Comparison of ENCODE assay signal across 21 cellular contexts in the genomic region with DNA sequence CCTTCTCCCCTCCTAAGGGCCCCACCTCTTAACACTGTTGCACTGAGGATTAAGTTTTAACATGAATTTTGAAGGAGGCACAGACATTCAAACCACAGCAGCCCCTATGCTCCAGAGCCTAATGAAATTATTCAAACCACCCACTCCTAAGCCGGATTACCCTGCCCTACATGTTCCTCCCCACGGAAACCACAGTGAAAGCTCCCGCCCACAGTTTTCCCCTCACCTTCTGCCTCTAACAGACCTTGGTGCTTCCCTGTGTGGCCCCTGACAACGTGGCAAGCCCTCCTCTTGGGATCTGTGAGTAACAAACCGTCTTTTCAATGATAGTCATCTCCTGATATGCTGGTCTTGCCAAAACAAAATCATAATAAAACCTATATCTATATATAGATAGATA.
DNase-seq lines count a peak whose midpoint lies in the region; ATAC-seq, FAIRE-seq and TF ChIP-seq lines count a peak whose summit lies in the region.
"Had no signal": no experiment of that assay in that cellular context is flagged by ENCODE, and none has a peak within 500 bp of the region (broad histone marks: within the 10 kb centered on the region; RNA-seq: fewer than 3 reads in every experiment).

No MANE protein-coding gene starts in this region.

- peaks cover 0 to 2% of the 10 kb centered on the region in 2 experiments; a peak in 3 of 4 replicates for H3K27me3 ChIP-seq in GM12878 (replicated peaks in 1 of 2; ENCODE audit: control insufficient read depth in 2 of 2, insufficient read depth in 2 of 2, low read length in 1 of 2)
- H3K27me3 ChIP-seq: gastrocnemius medialis, thyroid gland had no signal

- POLR2A ChIA-PET in GM12878 (lab: Charles Lee): no interaction called here

- peaks cover 28% of the 10 kb centered on the region for H3K4me1 Mint-ChIP-seq in activated T-cell treated with anti-CD3 and anti-CD28 coated beads, Interleukin-2, amount 50 U/mL, for 24 hours (ENCODE audit: low read depth)
- peaks cover 5% of the 10 kb centered on the region for H3K4me1 Mint-ChIP-seq in osteocyte (ENCODE audit: unreplicated experiment)

- H3K27ac ChIP-seq in GM12878 (ENCODE audit: control insufficient read depth, insufficient read depth): no peak overlapping the region
- H3K27ac ChIP-seq: gastrocnemius medialis, thyroid gland had no signal

- H3K4me3 ChIP-seq in GM12878: no peak overlapping the region
- H3K4me3 ChIP-seq: gastrocnemius medialis, thyroid gland had no signal

- peaks cover 10% of the 10 kb centered on the region for H3K4me1 ChIP-seq in GM12878 (ENCODE audit: control insufficient read depth, insufficient read depth, low read length)
- H3K4me1 ChIP-seq: thyroid gland had no signal

- no peak for FAIRE-seq in GM12878 (lab: Jason Lieb, UNC)
- FAIRE-seq: astrocyte had no signal

- ATAC-seq in GM12878 (no peak), HG03097 (IDR thresholded peaks at IDR 0.05; ENCODE audit: low FRiP score, unreplicated experiment) (no peak)
- ATAC-seq: esophagus mucosa; gastrocnemius medialis; naive thymus-derived CD4-positive, alpha-beta T cell had no signal

- DNase-seq in activated T-cell treated with anti-CD3 and anti-CD28 coated beads for 48 hours (ENCODE audit: low read depth): peak; percentile 14
- no peak for DNase-seq in activated T-cell treated with anti-CD3 and anti-CD28 coated beads, Interleukin-2, amount 50 U/mL, for 24 hours
- DNase-seq in KBM-7: peak; percentile 30
- no peak for DNase-seq in GM12878 (ENCODE audit: low read depth, low spot score)
- peak; percentile 20 to 31 for DNase-seq in stimulated activated CD8-positive, alpha-beta memory T cell treated with anti-CD3 and anti-CD28 coated beads, Interleukin-2, amount 100 ng/mL, for 48 hours (ENCODE audit: low read depth in 2 of 2)
- no peak for DNase-seq in osteocyte (ENCODE audit: extremely low spot score, unreplicated experiment)
- DNase-seq in NCI-H446 treated with DMSO at 0.1 percent for 48 hours (lab: John Stamatoyannopoulos, UW): no peak
- DNase-seq: CD4-positive, alpha-beta T cell; DMS53; effector CD8-positive, alpha-beta T cell; gastrocnemius medialis; KG1; naive thymus-derived CD4-positive, alpha-beta T cell; NCI-H1048; NCI-H2107; NCI-H526; right cardiac atrium; thyroid gland had no signal

- SMC1A ChIA-PET in GM12878 (lab: Charles Lee; ENCODE audit: uncharacterized antibody, unreplicated experiment): interaction anchor here (0.8 to 1.3 kb wide), 2 partner anchors 16 to 27 kb away, joined by 3 to 4 read pairs; no protein-coding TSS in a partner anchor

- TF ChIP-seq CTCF in GM12878 (IDR thresholded peaks at IDR 0.05 in 2 of 3, conservative IDR thresholded peaks at IDR 0.05 in 1 of 3; ENCODE audit: control insufficient read depth in 2 of 3, extremely low read depth in 1 of 3, insufficient read depth in 1 of 3, low read depth in 3 of 3, low read length in 3 of 3) (no peak), osteocyte (IDR thresholded peaks at IDR 0.05) (no peak)

- H3K79me2 ChIP-seq in GM12878 (ENCODE audit: control insufficient read depth, insufficient read depth, low read length): no peaks in the 10 kb centered on the region

- no peak overlapping the region for H3K9ac ChIP-seq in GM12878 (ENCODE audit: control insufficient read depth, insufficient read depth, low read length)

- TF ChIP-seq EP300 in GM12878 (IDR thresholded peaks at IDR 0.05; ENCODE audit: borderline replicate concordance in 1 of 2, control insufficient read depth in 1 of 2, low read depth in 2 of 2, low read length in 2 of 2): no peak

- H3K4me2 ChIP-seq in GM12878 (ENCODE audit: control insufficient read depth, insufficient read depth): no peak overlapping the region

- no peak for TF ChIP-seq POLR2A in GM12878 (IDR thresholded peaks at IDR 0.05; ENCODE audit: low read depth, low read length)

- no TSS peak for BruUV-seq in GM12878 (replicated peaks; lab: Mats Ljungman, UMichigan)

- no peaks in the 10 kb centered on the region for H4K20me1 ChIP-seq in GM12878 (ENCODE audit: control insufficient read depth, insufficient read depth)

- CTCF ChIA-PET in GM12878 (lab: Yijun Ruan, JAX): interaction anchor here (1.6 kb wide), 1 partner anchor 47 kb away, joined by 6 read pairs; no protein-coding TSS in a partner anchor

- no peak overlapping the region for H3K4me3 Mint-ChIP-seq in activated T-cell treated with anti-CD3 and anti-CD28 coated beads, Interleukin-2, amount 50 U/mL, for 24 hours
- H3K4me3 Mint-ChIP-seq in osteocyte (ENCODE audit: unreplicated experiment): no peak overlapping the region
- H3K4me3 Mint-ChIP-seq: CD4-positive, alpha-beta T cell; naive thymus-derived CD4-positive, alpha-beta T cell had no signal

- H2AFZ ChIP-seq in GM12878 (ENCODE audit: control insufficient read depth, low read depth, low read length): no peak overlapping the region

- H3K36me3 Mint-ChIP-seq in activated T-cell treated with anti-CD3 and anti-CD28 coated beads, Interleukin-2, amount 50 U/mL, for 24 hours (ENCODE audit: low read depth): no peaks in the 10 kb centered on the region
- H3K36me3 Mint-ChIP-seq in osteocyte (ENCODE audit: unreplicated experiment): peaks cover 11% of the 10 kb centered on the region
- H3K36me3 Mint-ChIP-seq: naive thymus-derived CD4-positive, alpha-beta T cell had no signal

- peaks cover 30% of the 10 kb centered on the region for H3K27me3 Mint-ChIP-seq in activated T-cell treated with anti-CD3 and anti-CD28 coated beads, Interleukin-2, amount 50 U/mL, for 24 hours
- no peaks in the 10 kb centered on the region for H3K27me3 Mint-ChIP-seq in osteocyte (ENCODE audit: unreplicated experiment)

- WGBS in GM12878 (ENCODE audit: insufficient coverage, insufficient replicate concordance, low lambda C conversion rate, missing lambda C conversion rate): 2% methylated on average over 5 of the region's 5 CpGs

- no peaks in the 10 kb centered on the region; a peak in 1 of 4 replicates for H3K36me3 ChIP-seq in GM12878 (ENCODE audit: control insufficient read depth in 2 of 2, insufficient read depth in 2 of 2, low read length in 1 of 2)
- H3K36me3 ChIP-seq: gastrocnemius medialis, thyroid gland had no signal

- no peaks in the 10 kb centered on the region for H3K9me3 ChIP-seq in GM12878 (replicated peaks; ENCODE audit: control insufficient read depth, insufficient read depth, low read length)
- H3K9me3 ChIP-seq: gastrocnemius medialis, thyroid gland had no signal

- in situ Hi-C loops in KBM-7 (cut with MboI; ENCODE audit: low pct_unique_long_range_greater_than_20kb, low sequenced_read_pairs): no loop called here
- in situ Hi-C loops in GM12878 (cut with MboI): no loop called here

- no peak for TF ChIP-seq RAD21 in GM12878 (IDR thresholded peaks at IDR 0.05; ENCODE audit: insufficient read depth, low read depth, low read length)

- H3K27ac Mint-ChIP-seq in activated T-cell treated with anti-CD3 and anti-CD28 coated beads, Interleukin-2, amount 50 U/mL, for 24 hours: no peak overlapping the region
- H3K27ac Mint-ChIP-seq in osteocyte (ENCODE audit: unreplicated experiment): no peak overlapping the region
- H3K27ac Mint-ChIP-seq: CD4-positive, alpha-beta T cell; naive thymus-derived CD4-positive, alpha-beta T cell had no signal

- intact Hi-C loops in GM12878 (cut with micrococcal nuclease; ENCODE audit: unreplicated experiment): no loop called here

- no peaks in the 10 kb centered on the region for H3K9me3 Mint-ChIP-seq in activated T-cell treated with anti-CD3 and anti-CD28 coated beads, Interleukin-2, amount 50 U/mL, for 24 hours
- H3K9me3 Mint-ChIP-seq in osteocyte (ENCODE audit: unreplicated experiment): no peaks in the 10 kb centered on the region
- H3K9me3 Mint-ChIP-seq: CD4-positive, alpha-beta T cell had no signal

- RAD21 ChIA-PET in GM12878 (lab: Charles Lee; ENCODE audit: unreplicated experiment): interaction anchor here (1.9 kb wide), 1 partner anchor 46 kb away, joined by 5 read pairs; no protein-coding TSS in a partner anchor

TF ChIP-seq in GM12878, 131 proteins besides CTCF, POLR2A, EP300 and RAD21 (continues in another document):
- TF ChIP-seq, protein P1, sequence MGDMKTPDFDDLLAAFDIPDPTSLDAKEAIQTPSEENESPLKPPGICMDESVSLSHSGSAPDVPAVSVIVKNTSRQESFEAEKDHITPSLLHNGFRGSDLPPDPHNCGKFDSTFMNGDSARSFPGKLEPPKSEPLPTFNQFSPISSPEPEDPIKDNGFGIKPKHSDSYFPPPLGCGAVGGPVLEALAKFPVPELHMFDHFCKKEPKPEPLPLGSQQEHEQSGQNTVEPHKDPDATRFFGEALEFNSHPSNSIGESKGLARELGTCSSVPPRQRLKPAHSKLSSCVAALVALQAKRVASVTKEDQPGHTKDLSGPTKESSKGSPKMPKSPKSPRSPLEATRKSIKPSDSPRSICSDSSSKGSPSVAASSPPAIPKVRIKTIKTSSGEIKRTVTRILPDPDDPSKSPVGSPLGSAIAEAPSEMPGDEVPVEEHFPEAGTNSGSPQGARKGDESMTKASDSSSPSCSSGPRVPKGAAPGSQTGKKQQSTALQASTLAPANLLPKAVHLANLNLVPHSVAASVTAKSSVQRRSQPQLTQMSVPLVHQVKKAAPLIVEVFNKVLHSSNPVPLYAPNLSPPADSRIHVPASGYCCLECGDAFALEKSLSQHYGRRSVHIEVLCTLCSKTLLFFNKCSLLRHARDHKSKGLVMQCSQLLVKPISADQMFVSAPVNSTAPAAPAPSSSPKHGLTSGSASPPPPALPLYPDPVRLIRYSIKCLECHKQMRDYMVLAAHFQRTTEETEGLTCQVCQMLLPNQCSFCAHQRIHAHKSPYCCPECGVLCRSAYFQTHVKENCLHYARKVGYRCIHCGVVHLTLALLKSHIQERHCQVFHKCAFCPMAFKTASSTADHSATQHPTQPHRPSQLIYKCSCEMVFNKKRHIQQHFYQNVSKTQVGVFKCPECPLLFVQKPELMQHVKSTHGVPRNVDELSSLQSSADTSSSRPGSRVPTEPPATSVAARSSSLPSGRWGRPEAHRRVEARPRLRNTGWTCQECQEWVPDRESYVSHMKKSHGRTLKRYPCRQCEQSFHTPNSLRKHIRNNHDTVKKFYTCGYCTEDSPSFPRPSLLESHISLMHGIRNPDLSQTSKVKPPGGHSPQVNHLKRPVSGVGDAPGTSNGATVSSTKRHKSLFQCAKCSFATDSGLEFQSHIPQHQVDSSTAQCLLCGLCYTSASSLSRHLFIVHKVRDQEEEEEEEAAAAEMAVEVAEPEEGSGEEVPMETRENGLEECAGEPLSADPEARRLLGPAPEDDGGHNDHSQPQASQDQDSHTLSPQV (IDR thresholded peaks at IDR 0.05): no peak
- TF ChIP-seq IKZF1 (conservative IDR thresholded peaks at IDR 0.05): peak; percentile 34; the same call in 1 of the 2 replicates
- TF ChIP-seq SMAD1 (IDR thresholded peaks at IDR 0.05; ENCODE audit: low read depth, partially characterized antibody): no peak
- TF ChIP-seq EGR1 (IDR thresholded peaks at IDR 0.05; ENCODE audit: borderline replicate concordance in 1 of 2, low read depth in 2 of 2, low read length in 2 of 2): peak in 1 of 2 experiments; percentile 29; a peak in 1 of 3 replicates

Comparison
In these comparisons a context has a peak if more than half of its experiments do, and no peak if none do; other contexts are left out.
1. DNase-seq: peak in activated T-cell treated with anti-CD3 and anti-CD28 coated beads for 48 hours (single experiment), KBM-7 (single experiment) and stimulated activated CD8-positive, alpha-beta memory T cell treated with anti-CD3 and anti-CD28 coated beads, Interleukin-2, amount 100 ng/mL, for 48 hours (2 of 2); none in activated T-cell treated with anti-CD3 and anti-CD28 coated beads, Interleukin-2, amount 50 U/mL, for 24 hours (single experiment), GM12878 (single experiment), osteocyte (single experiment) and NCI-H446 treated with DMSO at 0.1 percent for 48 hours (single experiment).